Comparison of ENCODE assay signal across 2 cellular contexts in genomic region chr4:7512428-7512827, GRCh38.
TF ChIP-seq lines count a peak whose summit lies in the region.

No MANE protein-coding gene starts in this region.

TF ChIP-seq in GM23338, 12 proteins besides CTCF, POLR2A, EP300 and RAD21 (continued from another document):
- TF ChIP-seq, protein P1, sequence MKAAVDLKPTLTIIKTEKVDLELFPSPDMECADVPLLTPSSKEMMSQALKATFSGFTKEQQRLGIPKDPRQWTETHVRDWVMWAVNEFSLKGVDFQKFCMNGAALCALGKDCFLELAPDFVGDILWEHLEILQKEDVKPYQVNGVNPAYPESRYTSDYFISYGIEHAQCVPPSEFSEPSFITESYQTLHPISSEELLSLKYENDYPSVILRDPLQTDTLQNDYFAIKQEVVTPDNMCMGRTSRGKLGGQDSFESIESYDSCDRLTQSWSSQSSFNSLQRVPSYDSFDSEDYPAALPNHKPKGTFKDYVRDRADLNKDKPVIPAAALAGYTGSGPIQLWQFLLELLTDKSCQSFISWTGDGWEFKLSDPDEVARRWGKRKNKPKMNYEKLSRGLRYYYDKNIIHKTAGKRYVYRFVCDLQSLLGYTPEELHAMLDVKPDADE (IDR thresholded peaks at IDR 0.05) = no peak
- TF ChIP-seq ZNF331 (CRISPR knock-in tag; IDR thresholded peaks at IDR 0.05; ENCODE audit: low read depth) (no peak), CREB1 (CRISPR knock-in tag; IDR thresholded peaks at IDR 0.05; ENCODE audit: low read depth) (no peak), EZH2phosphoT487 (IDR thresholded peaks at IDR 0.05; ENCODE audit: unreplicated experiment) (no peak), STAT1 (IDR thresholded peaks at IDR 0.05; ENCODE audit: unreplicated experiment) (no peak), NANOG (IDR thresholded peaks at IDR 0.05; ENCODE audit: borderline replicate concordance) (no peak), POLR2AphosphoS5 (IDR thresholded peaks at IDR 0.05; ENCODE audit: low read depth) (no peak), EZH2 (IDR thresholded peaks at IDR 0.05; ENCODE audit: low read depth, unreplicated experiment) (no peak)
- TF ChIP-seq, protein P2, sequence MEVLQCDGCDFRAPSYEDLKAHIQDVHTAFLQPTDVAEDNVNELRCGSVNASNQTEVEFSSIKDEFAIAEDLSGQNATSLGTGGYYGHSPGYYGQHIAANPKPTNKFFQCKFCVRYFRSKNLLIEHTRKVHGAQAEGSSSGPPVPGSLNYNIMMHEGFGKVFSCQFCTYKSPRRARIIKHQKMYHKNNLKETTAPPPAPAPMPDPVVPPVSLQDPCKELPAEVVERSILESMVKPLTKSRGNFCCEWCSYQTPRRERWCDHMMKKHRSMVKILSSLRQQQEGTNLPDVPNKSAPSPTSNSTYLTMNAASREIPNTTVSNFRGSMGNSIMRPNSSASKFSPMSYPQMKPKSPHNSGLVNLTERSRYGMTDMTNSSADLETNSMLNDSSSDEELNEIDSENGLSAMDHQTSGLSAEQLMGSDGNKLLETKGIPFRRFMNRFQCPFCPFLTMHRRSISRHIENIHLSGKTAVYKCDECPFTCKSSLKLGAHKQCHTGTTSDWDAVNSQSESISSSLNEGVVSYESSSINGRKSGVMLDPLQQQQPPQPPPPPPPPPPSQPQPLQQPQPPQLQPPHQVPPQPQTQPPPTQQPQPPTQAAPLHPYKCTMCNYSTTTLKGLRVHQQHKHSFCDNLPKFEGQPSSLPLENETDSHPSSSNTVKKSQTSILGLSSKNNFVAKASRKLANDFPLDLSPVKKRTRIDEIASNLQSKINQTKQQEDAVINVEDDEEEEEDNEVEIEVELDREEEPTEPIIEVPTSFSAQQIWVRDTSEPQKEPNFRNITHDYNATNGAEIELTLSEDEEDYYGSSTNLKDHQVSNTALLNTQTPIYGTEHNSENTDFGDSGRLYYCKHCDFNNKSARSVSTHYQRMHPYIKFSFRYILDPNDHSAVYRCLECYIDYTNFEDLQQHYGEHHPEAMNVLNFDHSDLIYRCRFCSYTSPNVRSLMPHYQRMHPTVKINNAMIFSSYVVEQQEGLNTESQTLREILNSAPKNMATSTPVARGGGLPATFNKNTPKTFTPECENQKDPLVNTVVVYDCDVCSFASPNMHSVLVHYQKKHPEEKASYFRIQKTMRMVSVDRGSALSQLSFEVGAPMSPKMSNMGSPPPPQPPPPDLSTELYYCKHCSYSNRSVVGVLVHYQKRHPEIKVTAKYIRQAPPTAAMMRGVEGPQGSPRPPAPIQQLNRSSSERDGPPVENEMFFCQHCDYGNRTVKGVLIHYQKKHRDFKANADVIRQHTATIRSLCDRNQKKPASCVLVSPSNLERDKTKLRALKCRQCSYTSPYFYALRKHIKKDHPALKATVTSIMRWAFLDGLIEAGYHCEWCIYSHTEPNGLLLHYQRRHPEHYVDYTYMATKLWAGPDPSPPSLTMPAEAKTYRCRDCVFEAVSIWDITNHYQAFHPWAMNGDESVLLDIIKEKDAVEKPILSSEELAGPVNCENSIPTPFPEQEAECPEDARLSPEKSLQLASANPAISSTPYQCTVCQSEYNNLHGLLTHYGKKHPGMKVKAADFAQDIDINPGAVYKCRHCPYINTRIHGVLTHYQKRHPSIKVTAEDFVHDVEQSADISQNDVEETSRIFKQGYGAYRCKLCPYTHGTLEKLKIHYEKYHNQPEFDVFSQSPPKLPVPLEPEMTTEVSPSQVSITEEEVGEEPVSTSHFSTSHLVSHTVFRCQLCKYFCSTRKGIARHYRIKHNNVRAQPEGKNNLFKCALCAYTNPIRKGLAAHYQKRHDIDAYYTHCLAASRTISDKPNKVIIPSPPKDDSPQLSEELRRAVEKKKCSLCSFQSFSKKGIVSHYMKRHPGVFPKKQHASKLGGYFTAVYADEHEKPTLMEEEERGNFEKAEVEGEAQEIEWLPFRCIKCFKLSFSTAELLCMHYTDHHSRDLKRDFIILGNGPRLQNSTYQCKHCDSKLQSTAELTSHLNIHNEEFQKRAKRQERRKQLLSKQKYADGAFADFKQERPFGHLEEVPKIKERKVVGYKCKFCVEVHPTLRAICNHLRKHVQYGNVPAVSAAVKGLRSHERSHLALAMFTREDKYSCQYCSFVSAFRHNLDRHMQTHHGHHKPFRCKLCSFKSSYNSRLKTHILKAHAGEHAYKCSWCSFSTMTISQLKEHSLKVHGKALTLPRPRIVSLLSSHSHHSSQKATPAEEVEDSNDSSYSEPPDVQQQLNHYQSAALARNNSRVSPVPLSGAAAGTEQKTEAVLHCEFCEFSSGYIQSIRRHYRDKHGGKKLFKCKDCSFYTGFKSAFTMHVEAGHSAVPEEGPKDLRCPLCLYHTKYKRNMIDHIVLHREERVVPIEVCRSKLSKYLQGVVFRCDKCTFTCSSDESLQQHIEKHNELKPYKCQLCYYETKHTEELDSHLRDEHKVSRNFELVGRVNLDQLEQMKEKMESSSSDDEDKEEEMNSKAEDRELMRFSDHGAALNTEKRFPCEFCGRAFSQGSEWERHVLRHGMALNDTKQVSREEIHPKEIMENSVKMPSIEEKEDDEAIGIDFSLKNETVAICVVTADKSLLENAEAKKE (CRISPR knock-in tag; IDR thresholded peaks at IDR 0.05) = no peak
- TF ChIP-seq, protein P3, sequence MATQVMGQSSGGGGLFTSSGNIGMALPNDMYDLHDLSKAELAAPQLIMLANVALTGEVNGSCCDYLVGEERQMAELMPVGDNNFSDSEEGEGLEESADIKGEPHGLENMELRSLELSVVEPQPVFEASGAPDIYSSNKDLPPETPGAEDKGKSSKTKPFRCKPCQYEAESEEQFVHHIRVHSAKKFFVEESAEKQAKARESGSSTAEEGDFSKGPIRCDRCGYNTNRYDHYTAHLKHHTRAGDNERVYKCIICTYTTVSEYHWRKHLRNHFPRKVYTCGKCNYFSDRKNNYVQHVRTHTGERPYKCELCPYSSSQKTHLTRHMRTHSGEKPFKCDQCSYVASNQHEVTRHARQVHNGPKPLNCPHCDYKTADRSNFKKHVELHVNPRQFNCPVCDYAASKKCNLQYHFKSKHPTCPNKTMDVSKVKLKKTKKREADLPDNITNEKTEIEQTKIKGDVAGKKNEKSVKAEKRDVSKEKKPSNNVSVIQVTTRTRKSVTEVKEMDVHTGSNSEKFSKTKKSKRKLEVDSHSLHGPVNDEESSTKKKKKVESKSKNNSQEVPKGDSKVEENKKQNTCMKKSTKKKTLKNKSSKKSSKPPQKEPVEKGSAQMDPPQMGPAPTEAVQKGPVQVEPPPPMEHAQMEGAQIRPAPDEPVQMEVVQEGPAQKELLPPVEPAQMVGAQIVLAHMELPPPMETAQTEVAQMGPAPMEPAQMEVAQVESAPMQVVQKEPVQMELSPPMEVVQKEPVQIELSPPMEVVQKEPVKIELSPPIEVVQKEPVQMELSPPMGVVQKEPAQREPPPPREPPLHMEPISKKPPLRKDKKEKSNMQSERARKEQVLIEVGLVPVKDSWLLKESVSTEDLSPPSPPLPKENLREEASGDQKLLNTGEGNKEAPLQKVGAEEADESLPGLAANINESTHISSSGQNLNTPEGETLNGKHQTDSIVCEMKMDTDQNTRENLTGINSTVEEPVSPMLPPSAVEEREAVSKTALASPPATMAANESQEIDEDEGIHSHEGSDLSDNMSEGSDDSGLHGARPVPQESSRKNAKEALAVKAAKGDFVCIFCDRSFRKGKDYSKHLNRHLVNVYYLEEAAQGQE (IDR thresholded peaks at IDR 0.05; ENCODE audit: unreplicated experiment) = no peak

TF ChIP-seq in K562, 482 proteins besides CTCF, POLR2A, EP300 and RAD21 (continues in another document):
- TF ChIP-seq, protein P4, sequence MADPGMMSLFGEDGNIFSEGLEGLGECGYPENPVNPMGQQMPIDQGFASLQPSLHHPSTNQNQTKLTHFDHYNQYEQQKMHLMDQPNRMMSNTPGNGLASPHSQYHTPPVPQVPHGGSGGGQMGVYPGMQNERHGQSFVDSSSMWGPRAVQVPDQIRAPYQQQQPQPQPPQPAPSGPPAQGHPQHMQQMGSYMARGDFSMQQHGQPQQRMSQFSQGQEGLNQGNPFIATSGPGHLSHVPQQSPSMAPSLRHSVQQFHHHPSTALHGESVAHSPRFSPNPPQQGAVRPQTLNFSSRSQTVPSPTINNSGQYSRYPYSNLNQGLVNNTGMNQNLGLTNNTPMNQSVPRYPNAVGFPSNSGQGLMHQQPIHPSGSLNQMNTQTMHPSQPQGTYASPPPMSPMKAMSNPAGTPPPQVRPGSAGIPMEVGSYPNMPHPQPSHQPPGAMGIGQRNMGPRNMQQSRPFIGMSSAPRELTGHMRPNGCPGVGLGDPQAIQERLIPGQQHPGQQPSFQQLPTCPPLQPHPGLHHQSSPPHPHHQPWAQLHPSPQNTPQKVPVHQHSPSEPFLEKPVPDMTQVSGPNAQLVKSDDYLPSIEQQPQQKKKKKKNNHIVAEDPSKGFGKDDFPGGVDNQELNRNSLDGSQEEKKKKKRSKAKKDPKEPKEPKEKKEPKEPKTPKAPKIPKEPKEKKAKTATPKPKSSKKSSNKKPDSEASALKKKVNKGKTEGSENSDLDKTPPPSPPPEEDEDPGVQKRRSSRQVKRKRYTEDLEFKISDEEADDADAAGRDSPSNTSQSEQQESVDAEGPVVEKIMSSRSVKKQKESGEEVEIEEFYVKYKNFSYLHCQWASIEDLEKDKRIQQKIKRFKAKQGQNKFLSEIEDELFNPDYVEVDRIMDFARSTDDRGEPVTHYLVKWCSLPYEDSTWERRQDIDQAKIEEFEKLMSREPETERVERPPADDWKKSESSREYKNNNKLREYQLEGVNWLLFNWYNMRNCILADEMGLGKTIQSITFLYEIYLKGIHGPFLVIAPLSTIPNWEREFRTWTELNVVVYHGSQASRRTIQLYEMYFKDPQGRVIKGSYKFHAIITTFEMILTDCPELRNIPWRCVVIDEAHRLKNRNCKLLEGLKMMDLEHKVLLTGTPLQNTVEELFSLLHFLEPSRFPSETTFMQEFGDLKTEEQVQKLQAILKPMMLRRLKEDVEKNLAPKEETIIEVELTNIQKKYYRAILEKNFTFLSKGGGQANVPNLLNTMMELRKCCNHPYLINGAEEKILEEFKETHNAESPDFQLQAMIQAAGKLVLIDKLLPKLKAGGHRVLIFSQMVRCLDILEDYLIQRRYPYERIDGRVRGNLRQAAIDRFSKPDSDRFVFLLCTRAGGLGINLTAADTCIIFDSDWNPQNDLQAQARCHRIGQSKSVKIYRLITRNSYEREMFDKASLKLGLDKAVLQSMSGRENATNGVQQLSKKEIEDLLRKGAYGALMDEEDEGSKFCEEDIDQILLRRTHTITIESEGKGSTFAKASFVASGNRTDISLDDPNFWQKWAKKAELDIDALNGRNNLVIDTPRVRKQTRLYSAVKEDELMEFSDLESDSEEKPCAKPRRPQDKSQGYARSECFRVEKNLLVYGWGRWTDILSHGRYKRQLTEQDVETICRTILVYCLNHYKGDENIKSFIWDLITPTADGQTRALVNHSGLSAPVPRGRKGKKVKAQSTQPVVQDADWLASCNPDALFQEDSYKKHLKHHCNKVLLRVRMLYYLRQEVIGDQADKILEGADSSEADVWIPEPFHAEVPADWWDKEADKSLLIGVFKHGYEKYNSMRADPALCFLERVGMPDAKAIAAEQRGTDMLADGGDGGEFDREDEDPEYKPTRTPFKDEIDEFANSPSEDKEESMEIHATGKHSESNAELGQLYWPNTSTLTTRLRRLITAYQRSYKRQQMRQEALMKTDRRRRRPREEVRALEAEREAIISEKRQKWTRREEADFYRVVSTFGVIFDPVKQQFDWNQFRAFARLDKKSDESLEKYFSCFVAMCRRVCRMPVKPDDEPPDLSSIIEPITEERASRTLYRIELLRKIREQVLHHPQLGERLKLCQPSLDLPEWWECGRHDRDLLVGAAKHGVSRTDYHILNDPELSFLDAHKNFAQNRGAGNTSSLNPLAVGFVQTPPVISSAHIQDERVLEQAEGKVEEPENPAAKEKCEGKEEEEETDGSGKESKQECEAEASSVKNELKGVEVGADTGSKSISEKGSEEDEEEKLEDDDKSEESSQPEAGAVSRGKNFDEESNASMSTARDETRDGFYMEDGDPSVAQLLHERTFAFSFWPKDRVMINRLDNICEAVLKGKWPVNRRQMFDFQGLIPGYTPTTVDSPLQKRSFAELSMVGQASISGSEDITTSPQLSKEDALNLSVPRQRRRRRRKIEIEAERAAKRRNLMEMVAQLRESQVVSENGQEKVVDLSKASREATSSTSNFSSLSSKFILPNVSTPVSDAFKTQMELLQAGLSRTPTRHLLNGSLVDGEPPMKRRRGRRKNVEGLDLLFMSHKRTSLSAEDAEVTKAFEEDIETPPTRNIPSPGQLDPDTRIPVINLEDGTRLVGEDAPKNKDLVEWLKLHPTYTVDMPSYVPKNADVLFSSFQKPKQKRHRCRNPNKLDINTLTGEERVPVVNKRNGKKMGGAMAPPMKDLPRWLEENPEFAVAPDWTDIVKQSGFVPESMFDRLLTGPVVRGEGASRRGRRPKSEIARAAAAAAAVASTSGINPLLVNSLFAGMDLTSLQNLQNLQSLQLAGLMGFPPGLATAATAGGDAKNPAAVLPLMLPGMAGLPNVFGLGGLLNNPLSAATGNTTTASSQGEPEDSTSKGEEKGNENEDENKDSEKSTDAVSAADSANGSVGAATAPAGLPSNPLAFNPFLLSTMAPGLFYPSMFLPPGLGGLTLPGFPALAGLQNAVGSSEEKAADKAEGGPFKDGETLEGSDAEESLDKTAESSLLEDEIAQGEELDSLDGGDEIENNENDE (IDR thresholded peaks at IDR 0.05; ENCODE audit: low read depth, low read length) = no peak
- TF ChIP-seq FOSL1 (tag; conservative IDR thresholded peaks at IDR 0.05) (no peak), RREB1 (CRISPR knock-in tag; IDR thresholded peaks at IDR 0.05) (no peak)
